ENCODE assay signal across 25 cellular contexts in genomic region chr10:88262591-88263234, GRCh38.
DNase-seq lines count a peak whose midpoint lies in the region; ATAC-seq, FAIRE-seq and TF ChIP-seq lines count a peak whose summit lies in the region.
"Had no signal": no experiment of that assay in that cellular context is flagged by ENCODE, and none has a peak within 500 bp of the region (broad histone marks: within the 10 kb centered on the region; RNA-seq: fewer than 3 reads in every experiment).

No MANE protein-coding gene starts in this region.

- H4K20me1 ChIP-seq in HepG2 (ENCODE audit: insufficient read depth, low read length), result no peaks in the 10 kb centered on the region
- H4K20me1 ChIP-seq in IMR-90 (ENCODE audit: insufficient read depth, low read length), result no peaks in the 10 kb centered on the region
- no peaks in the 10 kb centered on the region for H4K20me1 ChIP-seq in SU-DHL-6 (ENCODE audit: low read depth, low read length)
- H4K20me1 ChIP-seq in neural progenitor cell (ENCODE audit: low read depth), result no peaks in the 10 kb centered on the region

- no peaks in the 10 kb centered on the region for H3K9me3 Mint-ChIP-seq in activated naive CD8-positive, alpha-beta T cell treated with anti-CD3 and anti-CD28 coated beads for 36 hours
- H3K9me3 Mint-ChIP-seq in neural progenitor cell, result no peaks in the 10 kb centered on the region

- ATAC-seq in HepG2 (no peak), right lobe of liver (no peak), IMR-90 (ENCODE audit: low read depth) (no peak), GM21825 (IDR thresholded peaks at IDR 0.05; ENCODE audit: unreplicated experiment) (no peak)
- ATAC-seq: Panc1 had no signal

- H4K5ac ChIP-seq in IMR-90 (ENCODE audit: low read depth, low read length), result no peak overlapping the region

- H4K8ac ChIP-seq in IMR-90 (ENCODE audit: low read depth in 2 of 2, low read length in 2 of 2), result no peak overlapping the region

- BruUV-seq in HepG2 (replicated peaks; lab: Mats Ljungman, UMichigan) (no TSS peak), IMR-90 (replicated peaks; lab: Mats Ljungman, UMichigan) (no TSS peak)

- no peak overlapping the region for H3K14ac ChIP-seq in IMR-90 (replicated peaks; ENCODE audit: low read depth, low read length)

- H2BK5ac ChIP-seq in IMR-90 (ENCODE audit: low read depth, low read length, poor library complexity, severe bottlenecking), result no peak overlapping the region

- intact Hi-C loops in HepG2 (cut with micrococcal nuclease; ENCODE audit: unreplicated experiment), result no loop called here
- intact Hi-C loops in right lobe of liver (cut with DNase I), result no loop called here
- intact Hi-C loops in IMR-90 (cut with micrococcal nuclease), result no loop called here

- dilution Hi-C loops in IMR-90 (cut with HindIII; ENCODE audit: low sequenced_read_pairs, unreplicated experiment), result no loop called here

- H3K9me1 ChIP-seq in IMR-90 (ENCODE audit: insufficient read depth, low read length), result peaks cover 6% of the 10 kb centered on the region; the same call in 1 of the 2 replicates

- H2AK5ac ChIP-seq in IMR-90 (ENCODE audit: low read depth, low read length), result no peak overlapping the region

- no peak overlapping the region for H3K18ac ChIP-seq in IMR-90 (ENCODE audit: low read depth, low read length)

- peaks cover 12% of the 10 kb centered on the region for H3K4me1 Mint-ChIP-seq in activated naive CD8-positive, alpha-beta T cell treated with anti-CD3 and anti-CD28 coated beads for 36 hours
- peaks cover 9% of the 10 kb centered on the region for H3K4me1 Mint-ChIP-seq in neural progenitor cell

- CTCF ChIA-PET in HepG2 (lab: Yijun Ruan, JAX; ENCODE audit: low intra/inter-chr PET ratio, low total read pairs) (no interaction called here), IMR-90 (lab: Yijun Ruan, JAX) (no interaction called here)

- TF ChIP-seq POLR2A in HepG2 (IDR thresholded peaks at IDR 0.05; ENCODE audit: insufficient read depth in 1 of 2, low read depth in 2 of 2, low read length in 2 of 2) (no peak), right lobe of liver (IDR thresholded peaks at IDR 0.05) (no peak), IMR-90 (IDR thresholded peaks at IDR 0.05; ENCODE audit: low read depth, low read length) (no peak)

- POLR2A ChIA-PET in HepG2 (lab: Yijun Ruan, JAX), result no interaction called here
- POLR2A ChIA-PET in IMR-90 (lab: Charles Lee; ENCODE audit: unreplicated experiment), result no interaction called here

- H4K91ac ChIP-seq in IMR-90 (ENCODE audit: insufficient read depth, low read depth, low read length), result no peak overlapping the region

- H2BK15ac ChIP-seq in IMR-90 (ENCODE audit: low read depth, low read length), result no peak overlapping the region

- no peaks in the 10 kb centered on the region for H3K4me1 ChIP-seq in HepG2 (ENCODE audit: insufficient read depth, low read length)
- H3K4me1 ChIP-seq in right lobe of liver, result no peaks in the 10 kb centered on the region
- H3K4me1 ChIP-seq in IMR-90 (ENCODE audit: control insufficient read depth, insufficient read depth, low read length), result no peaks in the 10 kb centered on the region
- peaks cover 6% of the 10 kb centered on the region for H3K4me1 ChIP-seq in neural progenitor cell

- 23% methylated on average over 5 of the region's 5 CpGs for WGBS in HepG2 (ENCODE audit: low lambda C conversion rate)
- 72% methylated on average over 5 of the region's 5 CpGs for WGBS in right lobe of liver (ENCODE audit: insufficient coverage, low coverage, low lambda C conversion rate, missing lambda C conversion rate)
- WGBS in IMR-90 (ENCODE audit: extremely low coverage in 2 of 2, insufficient read length in 1 of 2), 2 experiments, result no CpG with 5 or more reads among the region's 5 CpGs

- H3K79me2 ChIP-seq in HepG2 (ENCODE audit: insufficient read depth, low read length) (no peaks in the 10 kb centered on the region), SU-DHL-6 (ENCODE audit: insufficient read depth, low read length) (no peaks in the 10 kb centered on the region), neural progenitor cell (ENCODE audit: low read depth) (no peaks in the 10 kb centered on the region)

- H3K36me3 ChIP-seq in HepG2 (replicated peaks in 1 of 2; ENCODE audit: control insufficient read depth in 1 of 2, insufficient read depth in 2 of 2, low read length in 2 of 2) (no peaks in the 10 kb centered on the region), right lobe of liver (no peaks in the 10 kb centered on the region), IMR-90 (ENCODE audit: control insufficient read depth, insufficient read depth, low read length) (no peaks in the 10 kb centered on the region), SU-DHL-6 (ENCODE audit: low read length) (no peaks in the 10 kb centered on the region), neural progenitor cell (no peaks in the 10 kb centered on the region)

- FAIRE-seq in HepG2 (lab: Jason Lieb, UNC), result no peak
- FAIRE-seq: H54 had no signal

- no peak for DNase-seq in HepG2 (ENCODE audit: low spot score)
- no peak for DNase-seq in right lobe of liver
- DNase-seq in IMR-90, result no peak
- no peak for DNase-seq in activated naive CD8-positive, alpha-beta T cell treated with anti-CD3 and anti-CD28 coated beads for 36 hours
- DNase-seq in neural progenitor cell (ENCODE audit: low spot score), result no peak
- no peak for DNase-seq in NCI-H526 treated with DMSO at 0.1 percent for 48 hours (lab: John Stamatoyannopoulos, UW)
- DNase-seq: 8988T; Calu3; DMS153; Kasumi-1; MV-4-11; NCI-H1105 treated with DMSO at 0.1 percent for 48 hours; NCI-H146; NCI-H1930; NCI-H2107; NCI-H524; NCI-H774; NK-92 treated with Interleukin-12 subunit alpha and Interleukin-12 subunit beta, amount 100 ng/mL, for 24 hours; SHP77 treated with DMSO at 0.1 percent for 48 hours; T-helper 2 cell had no signal

- H3F3A ChIP-seq in SU-DHL-6 (ENCODE audit: insufficient read depth) (no peaks in the 10 kb centered on the region), neural progenitor cell (ENCODE audit: low read depth) (no peaks in the 10 kb centered on the region)

- in situ Hi-C loops in HepG2 (cut with HindIII; ENCODE audit: extremely low pct_ligation_motif_present, low pct_unique_long_range_greater_than_20kb) (no loop called here), IMR-90 (cut with MboI; ENCODE audit: low sequenced_read_pairs) (no loop called here)

- H2AFZ ChIP-seq in HepG2 (ENCODE audit: low read length) (no peak overlapping the region), IMR-90 (replicated peaks; ENCODE audit: low read length, poor library complexity) (no peak overlapping the region), SU-DHL-6 (ENCODE audit: low read depth, low read length, severe bottlenecking) (peak overlapping the region; percentile 78), neural progenitor cell (replicated peaks) (no peak overlapping the region)

- H3K9me3 ChIP-seq in HepG2 (ENCODE audit: low read length) (no peaks in the 10 kb centered on the region), right lobe of liver (no peaks in the 10 kb centered on the region), IMR-90 (ENCODE audit: control insufficient read depth, insufficient read depth, low read length) (no peaks in the 10 kb centered on the region), SU-DHL-6 (ENCODE audit: insufficient read depth, low read length) (no peaks in the 10 kb centered on the region), neural progenitor cell (ENCODE audit: low read depth) (no peaks in the 10 kb centered on the region)

- H2BK120ac ChIP-seq in IMR-90 (ENCODE audit: low read depth, low read length), result no peak overlapping the region

- no peaks in the 10 kb centered on the region for H3K27me3 ChIP-seq in HepG2 (ENCODE audit: control insufficient read depth in 1 of 2, insufficient read depth in 2 of 2, low read length in 2 of 2)
- H3K27me3 ChIP-seq in right lobe of liver, result no peaks in the 10 kb centered on the region
- H3K27me3 ChIP-seq in IMR-90 (ENCODE audit: control insufficient read depth, insufficient read depth, low read length), result no peaks in the 10 kb centered on the region
- no peaks in the 10 kb centered on the region for H3K27me3 ChIP-seq in SU-DHL-6 (ENCODE audit: low read length)
- no peaks in the 10 kb centered on the region for H3K27me3 ChIP-seq in neural progenitor cell

- no peak overlapping the region for H2AK9ac ChIP-seq in IMR-90 (replicated peaks; ENCODE audit: low read depth, low read length, poor library complexity)

- H3K27me3 Mint-ChIP-seq in activated naive CD8-positive, alpha-beta T cell treated with anti-CD3 and anti-CD28 coated beads for 36 hours, result no peaks in the 10 kb centered on the region
- H3K27me3 Mint-ChIP-seq in neural progenitor cell (ENCODE audit: insufficient read depth, low read depth), result no peaks in the 10 kb centered on the region

- no peak overlapping the region for H3K27ac Mint-ChIP-seq in activated naive CD8-positive, alpha-beta T cell treated with anti-CD3 and anti-CD28 coated beads for 36 hours
- no peak overlapping the region for H3K27ac Mint-ChIP-seq in neural progenitor cell

- H3K9ac ChIP-seq in HepG2 (ENCODE audit: insufficient read depth, low read depth, low read length) (no peak overlapping the region), IMR-90 (ENCODE audit: low read depth, low read length) (no peak overlapping the region), SU-DHL-6 (ENCODE audit: low read length) (no peak overlapping the region), neural progenitor cell (no peak overlapping the region)

- H3K4ac ChIP-seq in IMR-90 (ENCODE audit: low read depth, low read length), result no peak overlapping the region

- H3K4me3 ChIP-seq in HepG2 (replicated peaks in 1 of 3; ENCODE audit: insufficient read depth in 1 of 3, low read depth in 2 of 3, low read length in 3 of 3), result no peak overlapping the region
- no peak overlapping the region for H3K4me3 ChIP-seq in right lobe of liver
- no peak overlapping the region for H3K4me3 ChIP-seq in IMR-90 (ENCODE audit: insufficient read depth, low read depth, low read length)
- no peak overlapping the region for H3K4me3 ChIP-seq in SU-DHL-6 (ENCODE audit: insufficient read depth, low read length, poor library complexity, severe bottlenecking)
- H3K4me3 ChIP-seq in neural progenitor cell, result no peak overlapping the region

- H3K23ac ChIP-seq in IMR-90 (ENCODE audit: low read depth, low read length), result no peak overlapping the region

- no peak overlapping the region for H3K4me3 Mint-ChIP-seq in activated naive CD8-positive, alpha-beta T cell treated with anti-CD3 and anti-CD28 coated beads for 36 hours
- no peak overlapping the region for H3K4me3 Mint-ChIP-seq in neural progenitor cell

- TF ChIP-seq CTCF in HepG2 (CRISPR knock-in tag; IDR thresholded peaks at IDR 0.05) (no peak), right lobe of liver (IDR thresholded peaks at IDR 0.05) (no peak), IMR-90 (conservative IDR thresholded peaks at IDR 0.05; ENCODE audit: low read depth, low read length) (no peak), SU-DHL-6 (IDR thresholded peaks at IDR 0.05; ENCODE audit: insufficient read depth, low read length, poor library complexity, severe bottlenecking) (no peak), neural progenitor cell (IDR thresholded peaks at IDR 0.05) (no peak)

- H3K9me2 ChIP-seq in SU-DHL-6 (replicated peaks; ENCODE audit: insufficient read depth, low read length), result no peaks in the 10 kb centered on the region

- H3K79me1 ChIP-seq in IMR-90 (ENCODE audit: low read depth in 1 of 2, low read length in 2 of 2), result no peaks in the 10 kb centered on the region

- TF ChIP-seq EP300 in HepG2 (IDR thresholded peaks at IDR 0.05; ENCODE audit: low read depth in 2 of 2, low read length in 2 of 2) (no peak), HepG2 (CRISPR knock-in tag; IDR thresholded peaks at IDR 0.05; ENCODE audit: borderline replicate concordance) (no peak)

- no peak overlapping the region for H3K56ac ChIP-seq in IMR-90 (ENCODE audit: extremely low read depth, insufficient read depth, low read length)

- no peaks in the 10 kb centered on the region for H3K36me3 Mint-ChIP-seq in activated naive CD8-positive, alpha-beta T cell treated with anti-CD3 and anti-CD28 coated beads for 36 hours
- no peaks in the 10 kb centered on the region for H3K36me3 Mint-ChIP-seq in neural progenitor cell

- no peak overlapping the region for H2BK20ac ChIP-seq in IMR-90 (ENCODE audit: low read depth, low read length)

- H3K4me2 ChIP-seq in HepG2 (ENCODE audit: low read depth, low read length), result no peak overlapping the region
- H3K4me2 ChIP-seq in IMR-90 (ENCODE audit: low read depth, low read length), result no peak overlapping the region
- H3K4me2 ChIP-seq in SU-DHL-6 (ENCODE audit: low read depth, low read length, poor library complexity, severe bottlenecking), result peak overlapping the region; percentile 26
- no peak overlapping the region for H3K4me2 ChIP-seq in neural progenitor cell

- no peak for TF ChIP-seq RAD21 in HepG2 (CRISPR knock-in tag; IDR thresholded peaks at IDR 0.05)
- no peak for TF ChIP-seq RAD21 in IMR-90 (IDR thresholded peaks at IDR 0.05; ENCODE audit: low read length)

- H3K27ac ChIP-seq in HepG2 (ENCODE audit: extremely low read length, insufficient read depth, low read length), result no peak overlapping the region
- no peak overlapping the region for H3K27ac ChIP-seq in right lobe of liver
- H3K27ac ChIP-seq in IMR-90 (ENCODE audit: insufficient read depth, low read length), result no peak overlapping the region
- H3K27ac ChIP-seq in SU-DHL-6 (ENCODE audit: low read depth, low read length), result peak overlapping the region; percentile 37; the same call in 1 of the 2 replicates
- no peak overlapping the region for H3K27ac ChIP-seq in neural progenitor cell
- H3K27ac ChIP-seq: HL-60 had no signal
